In genomic region chr2:241546771-241547498, GRCh38 we compare ENCODE assay signal across 1 cellular context.
TF ChIP-seq lines count a peak whose summit lies in the region.

No MANE protein-coding gene starts in this region.

TF ChIP-seq in SK-N-SH, 30 proteins besides CTCF, POLR2A, EP300 and RAD21 (continued from another document):
- TF ChIP-seq PBX3 (IDR thresholded peaks at IDR 0.05) (peak; percentile 38; the same call in 1 of the 2 replicates), ZBTB33 (IDR thresholded peaks at IDR 0.05; ENCODE audit: borderline replicate concordance, low read depth) (no peak), SMC3 (IDR thresholded peaks at IDR 0.05; ENCODE audit: low read depth, low read length) (no peak), FOSL2 (IDR thresholded peaks at IDR 0.05; ENCODE audit: borderline replicate concordance, low read depth) (peak; percentile 30; the same call in 1 of the 2 replicates), POLR2AphosphoS5 (IDR thresholded peaks at IDR 0.05; ENCODE audit: low read depth, low read length) (no peak), MAX (IDR thresholded peaks at IDR 0.05; ENCODE audit: low read depth) (no peak)
